Comparison of ENCODE assay signal across 10 cellular contexts in genomic region chr3:66473637-66474036, GRCh38. TPM values are rescaled to one million over a fixed set of nuclear protein-coding genes. Genes with fewer than 3 reads are reported as not detected.
DNase-seq lines count a peak whose midpoint lies in the region; ATAC-seq and TF ChIP-seq lines count a peak whose summit lies in the region.
"Had no signal": no experiment of that assay in that cellular context is flagged by ENCODE, and none has a peak within 500 bp of the region (broad histone marks: within the 10 kb centered on the region; RNA-seq: fewer than 3 reads in every experiment).

No MANE protein-coding gene starts in this region.

- H3K36me3 Mint-ChIP-seq in CD4-positive, alpha-beta T cell (ENCODE audit: low read depth) = no peaks in the 10 kb centered on the region
- H3K36me3 Mint-ChIP-seq in neural crest cell (ENCODE audit: low read depth) = peaks cover 2% of the 10 kb centered on the region

- peak overlapping the region; percentile 47 for H3K4me3 Mint-ChIP-seq in CD4-positive, alpha-beta T cell
- peak overlapping the region; percentile 44 for H3K4me3 Mint-ChIP-seq in neural crest cell

- no peak for ATAC-seq in CD4-positive, alpha-beta T cell (ENCODE audit: poor library complexity)
- no peak for ATAC-seq in GM21447 (IDR thresholded peaks at IDR 0.05; ENCODE audit: unreplicated experiment)
- no peak for ATAC-seq in GM19397 (IDR thresholded peaks at IDR 0.05; ENCODE audit: unreplicated experiment)
- no peak for ATAC-seq in HG03196 (IDR thresholded peaks at IDR 0.05; ENCODE audit: unreplicated experiment)

- DNase-seq in CD4-positive, alpha-beta T cell = no peak
- DNase-seq in amniotic epithelial cell (ENCODE audit: low read depth) = peak; percentile 15
- DNase-seq in neural crest cell (ENCODE audit: low read depth, low spot score) = no peak
- DNase-seq in NCI-H510A treated with DMSO at 0.1 percent for 48 hours (lab: John Stamatoyannopoulos, UW) = no peak
- DNase-seq: KBM-7 had no signal

- peak overlapping the region; percentile 96 for H3K4me2 ChIP-seq in OCI-LY3 (ENCODE audit: low read length)

- no peaks in the 10 kb centered on the region for H4K20me1 ChIP-seq in OCI-LY3 (ENCODE audit: insufficient read depth, low read length)

- no peaks in the 10 kb centered on the region for H3K9me3 ChIP-seq in CD4-positive, alpha-beta T cell (ENCODE audit: control insufficient read depth, low read length)
- H3K9me3 ChIP-seq in OCI-LY3 (ENCODE audit: insufficient read depth, low read length) = peaks cover 10% of the 10 kb centered on the region

- 0 out of 2 replicates have a peak overlapping the region, but pooled peaks have one; percentile 12 for H2AFZ ChIP-seq in OCI-LY3 (ENCODE audit: low read depth, low read length)

- peaks cover 37% of the 10 kb centered on the region for H3K4me1 Mint-ChIP-seq in CD4-positive, alpha-beta T cell (ENCODE audit: low read depth)
- peaks cover 50% of the 10 kb centered on the region for H3K4me1 Mint-ChIP-seq in neural crest cell

- POLR2A ChIA-PET in CD4-positive, alpha-beta T cell (lab: Charles Lee) = interaction anchor here (1.2 to 1.3 kb wide), 2 partner anchors 27 to 220 kb away, joined by 3 read pairs; partner anchors contain the start of gene LRIG1

- peaks cover 22% of the 10 kb centered on the region for H3K36me3 ChIP-seq in OCI-LY3 (replicated peaks; ENCODE audit: low read depth, low read length)
- H3K36me3 ChIP-seq: cardiac muscle cell had no signal

- peak overlapping the region; percentile 75 for H3K9ac ChIP-seq in OCI-LY3 (ENCODE audit: low read length)

- intact Hi-C loops in CD4-positive, alpha-beta T cell (cut with DNase I, micrococcal nuclease) = no loop called here

- no peaks in the 10 kb centered on the region for H3K27me3 ChIP-seq in CD4-positive, alpha-beta T cell (ENCODE audit: control insufficient read depth, insufficient read depth, low read length)
- no peaks in the 10 kb centered on the region for H3K27me3 ChIP-seq in OCI-LY3 (ENCODE audit: low read depth, low read length)
- H3K27me3 ChIP-seq: cardiac muscle cell had no signal

- peaks cover 83% of the 10 kb centered on the region for H3K79me2 ChIP-seq in OCI-LY3 (ENCODE audit: low read length)

- CTCF ChIA-PET in CD4-positive, alpha-beta T cell (lab: Charles Lee) = interaction anchor here (2.3 kb wide), 1 partner anchor 23 kb away, joined by 7 read pairs; no protein-coding TSS in a partner anchor

- peak overlapping the region; percentile 47 for H3K27ac Mint-ChIP-seq in CD4-positive, alpha-beta T cell
- peak overlapping the region; percentile 1 for H3K27ac Mint-ChIP-seq in neural crest cell (ENCODE audit: unreplicated experiment)

- H3K27ac ChIP-seq in CD4-positive, alpha-beta T cell (ENCODE audit: low read depth, low read length) = no peak overlapping the region
- peak overlapping the region; percentile 93 for H3K27ac ChIP-seq in OCI-LY3 (ENCODE audit: low read length)
- H3K27ac ChIP-seq: cardiac muscle cell had no signal

- H3K4me1 ChIP-seq in OCI-LY3 (ENCODE audit: low read length) = peaks cover 97% of the 10 kb centered on the region

- H3K9me3 Mint-ChIP-seq in CD4-positive, alpha-beta T cell = no peaks in the 10 kb centered on the region
- H3K9me3 Mint-ChIP-seq in neural crest cell = no peaks in the 10 kb centered on the region

- peak overlapping the region; percentile 73 for H3K4me3 ChIP-seq in OCI-LY3 (ENCODE audit: low read length)
- H3K4me3 ChIP-seq: cardiac muscle cell had no signal

- TF ChIP-seq CTCF in CD4-positive, alpha-beta T cell (IDR thresholded peaks at IDR 0.05) = no peak
- TF ChIP-seq CTCF in OCI-LY3 (IDR thresholded peaks at IDR 0.05; ENCODE audit: low read depth, low read length) (no peak), neural crest cell (conservative IDR thresholded peaks at IDR 0.05) (no peak)

- H3K27me3 Mint-ChIP-seq in CD4-positive, alpha-beta T cell = no peaks in the 10 kb centered on the region
- no peaks in the 10 kb centered on the region for H3K27me3 Mint-ChIP-seq in neural crest cell (ENCODE audit: low read depth)

RNA-seq across cellular contexts. Expression of gene LRIG1, which starts 27.2 kb away (rescaled TPM):
- 10 to 100 TPM; 30.1 to 33.1 TPM for total RNA-seq in CD4-positive, alpha-beta T cell
- total RNA-seq in neural crest cell = 167 and 178 TPM in 2 replicates
